ENCODE assay signal across 10 cellular contexts in genomic region chr21:38769253-38769780, GRCh38. TPM values are rescaled to one million over a fixed set of nuclear protein-coding genes. Genes with fewer than 3 reads are reported as not detected.
DNase-seq lines count a peak whose midpoint lies in the region; ATAC-seq and TF ChIP-seq lines count a peak whose summit lies in the region.
"Had no signal": no experiment of that assay in that cellular context is flagged by ENCODE, and none has a peak within 500 bp of the region (broad histone marks: within the 10 kb centered on the region; RNA-seq: fewer than 3 reads in every experiment).

No MANE protein-coding gene starts in this region.

- peaks cover 4% of the 10 kb centered on the region for H3K9me3 Mint-ChIP-seq in activated CD4-positive, alpha-beta T cell treated with anti-CD3 and anti-CD28 coated beads, Interleukin-2, amount 10 ng/mL, durations not matched to agents 24 days and 14 days
- peaks cover 5% of the 10 kb centered on the region for H3K9me3 Mint-ChIP-seq in T-helper 2 cell treated with Interferon-gamma antibody and Interleukin-4, amounts not matched to agents 5 μg/mL and 100 μg/mL, for 36 hours

- no peaks in the 10 kb centered on the region for H3K79me2 ChIP-seq in fibroblast of lung (ENCODE audit: control insufficient read depth, insufficient read depth, low read length)

- H3K36me3 ChIP-seq in fibroblast of lung (ENCODE audit: control insufficient read depth, insufficient read depth, low read length) (no peaks in the 10 kb centered on the region), stomach smooth muscle (ENCODE audit: control insufficient read depth in 2 of 2, insufficient read depth in 2 of 2, low read length in 2 of 2) (no peaks in the 10 kb centered on the region)

- H3K4me2 ChIP-seq in fibroblast of lung (ENCODE audit: extremely low read depth, insufficient read depth, low read length): peak overlapping the region; percentile 44

- no peaks in the 10 kb centered on the region for H3K27me3 ChIP-seq in fibroblast of lung (ENCODE audit: control insufficient read depth, insufficient read depth, low read length)
- no peaks in the 10 kb centered on the region for H3K27me3 ChIP-seq in stomach smooth muscle (ENCODE audit: control insufficient read depth in 1 of 2, insufficient read depth in 2 of 2, low read length in 2 of 2)

- peak overlapping the region; percentile 93 for H3K27ac Mint-ChIP-seq in activated CD4-positive, alpha-beta T cell treated with anti-CD3 and anti-CD28 coated beads, Interleukin-2, amount 10 ng/mL, durations not matched to agents 24 days and 14 days
- peak overlapping the region; percentile 99 for H3K27ac Mint-ChIP-seq in T-helper 2 cell treated with Interferon-gamma antibody and Interleukin-4, amounts not matched to agents 5 μg/mL and 100 μg/mL, for 36 hours

- H3K4me1 ChIP-seq in fibroblast of lung (ENCODE audit: control insufficient read depth, extremely low read depth, insufficient read depth, low read length) (peaks cover 30% of the 10 kb centered on the region), stomach smooth muscle (ENCODE audit: control insufficient read depth, insufficient read depth, low read length) (peaks cover 22% of the 10 kb centered on the region)

- peak overlapping the region; percentile 81 for H3K4me3 Mint-ChIP-seq in activated CD4-positive, alpha-beta T cell treated with anti-CD3 and anti-CD28 coated beads, Interleukin-2, amount 10 ng/mL, durations not matched to agents 24 days and 14 days
- H3K4me3 Mint-ChIP-seq in T-helper 2 cell treated with Interferon-gamma antibody and Interleukin-4, amounts not matched to agents 5 μg/mL and 100 μg/mL, for 36 hours: peak overlapping the region; percentile 89

- H3K9ac ChIP-seq in fibroblast of lung (ENCODE audit: insufficient read depth, low read length) (peak overlapping the region; percentile 45), stomach smooth muscle (ENCODE audit: low read length in 2 of 2) (peak overlapping the region; percentile 21 to 68)

- H4K20me1 ChIP-seq in fibroblast of lung (ENCODE audit: control insufficient read depth, extremely low read depth, insufficient read depth, low read length): no peaks in the 10 kb centered on the region

- no peak for TF ChIP-seq CTCF in fibroblast of lung (conservative IDR thresholded peaks at IDR 0.05 in 1 of 2, IDR thresholded peaks at IDR 0.05 in 1 of 2; ENCODE audit: low read depth in 1 of 2, low read length in 2 of 2)

- H2AFZ ChIP-seq in fibroblast of lung (ENCODE audit: low read length): no peak overlapping the region

- no peak for DNase-seq in activated CD4-positive, alpha-beta T cell treated with anti-CD3 and anti-CD28 coated beads, Interleukin-2, amount 10 ng/mL, durations not matched to agents 24 days and 14 days
- DNase-seq in activated CD4-positive, alpha-beta T cell treated with anti-CD3 and anti-CD28 coated beads, Interleukin-2, amount 50 U/mL, for 4 hours: no peak
- peak; percentile 42 for DNase-seq in T-helper 2 cell treated with Interferon-gamma antibody and Interleukin-4, amounts not matched to agents 5 μg/mL and 100 μg/mL, for 36 hours (ENCODE audit: low spot score)
- peak; percentile 84 to 89 for DNase-seq in fibroblast of lung (ENCODE audit: low read depth in 2 of 2)
- no peak for DNase-seq in T-helper 9 cell
- DNase-seq: NCI-H1105 treated with DMSO at 0.1 percent for 48 hours had no signal

- peaks cover 43% of the 10 kb centered on the region for H3K4me1 Mint-ChIP-seq in activated CD4-positive, alpha-beta T cell treated with anti-CD3 and anti-CD28 coated beads, Interleukin-2, amount 10 ng/mL, durations not matched to agents 24 days and 14 days
- H3K4me1 Mint-ChIP-seq in T-helper 2 cell treated with Interferon-gamma antibody and Interleukin-4, amounts not matched to agents 5 μg/mL and 100 μg/mL, for 36 hours (ENCODE audit: low read depth): peaks cover 44% of the 10 kb centered on the region

- ATAC-seq in HG03097 (IDR thresholded peaks at IDR 0.05; ENCODE audit: low FRiP score, unreplicated experiment) (no peak), HG03139 (IDR thresholded peaks at IDR 0.05; ENCODE audit: unreplicated experiment) (no peak)

- no peaks in the 10 kb centered on the region for H3K27me3 Mint-ChIP-seq in activated CD4-positive, alpha-beta T cell treated with anti-CD3 and anti-CD28 coated beads, Interleukin-2, amount 10 ng/mL, durations not matched to agents 24 days and 14 days
- H3K27me3 Mint-ChIP-seq in T-helper 2 cell treated with Interferon-gamma antibody and Interleukin-4, amounts not matched to agents 5 μg/mL and 100 μg/mL, for 36 hours (ENCODE audit: low read depth): peaks cover 3% of the 10 kb centered on the region

- intact Hi-C loops in activated CD4-positive, alpha-beta T cell treated with anti-CD3 and anti-CD28 coated beads, Interleukin-2, amount 10 ng/mL, durations not matched to agents 24 days and 14 days (cut with micrococcal nuclease): loop anchor here (5.0 to 10.0 kb wide), 3 partner anchors 415 to 543 kb away; partner anchors contain the start of genes BRWD1 and PSMG1

- H3K4me3 ChIP-seq in fibroblast of lung (replicated peaks in 1 of 4; ENCODE audit: control extremely low read depth in 1 of 4, insufficient read depth in 1 of 4, low read depth in 3 of 4, low read length in 4 of 4): no peak overlapping the region
- peak overlapping the region in 1 of 2 donors; percentile 22 for H3K4me3 ChIP-seq in stomach smooth muscle (ENCODE audit: low read length in 2 of 2)

- peak overlapping the region; percentile 97 for H3K27ac ChIP-seq in fibroblast of lung (ENCODE audit: insufficient read depth, low read length)
- H3K27ac ChIP-seq in stomach smooth muscle (ENCODE audit: low read length): peak overlapping the region; percentile 88
- H3K27ac ChIP-seq: C4-2B had no signal

- H3K36me3 Mint-ChIP-seq in activated CD4-positive, alpha-beta T cell treated with anti-CD3 and anti-CD28 coated beads, Interleukin-2, amount 10 ng/mL, durations not matched to agents 24 days and 14 days (ENCODE audit: low read depth): peaks cover 3% of the 10 kb centered on the region
- H3K36me3 Mint-ChIP-seq in T-helper 2 cell treated with Interferon-gamma antibody and Interleukin-4, amounts not matched to agents 5 μg/mL and 100 μg/mL, for 36 hours (ENCODE audit: low read depth): no peaks in the 10 kb centered on the region

- H3K9me3 ChIP-seq in fibroblast of lung (ENCODE audit: control insufficient read depth, insufficient read depth, low read depth, low read length) (no peaks in the 10 kb centered on the region), stomach smooth muscle (ENCODE audit: control insufficient read depth in 2 of 2, low read length in 2 of 2) (no peaks in the 10 kb centered on the region)

RNA-seq across cellular contexts. Expression of gene ETS2, which starts 36.4 kb away (rescaled TPM):
- total RNA-seq in activated CD4-positive, alpha-beta T cell treated with anti-CD3 and anti-CD28 coated beads, Interleukin-2, amount 10 ng/mL, durations not matched to agents 24 days and 14 days: 28.6 and 30.4 TPM in 2 replicates
- 70.4 and 77.3 TPM in 2 replicates for total RNA-seq in fibroblast of lung
- 28.0 and 60.5 TPM in 2 replicates for polyA plus RNA-seq in fibroblast of lung
- polyA plus RNA-seq in fibroblast of lung (2012): 21.6 and 41.3 TPM in 2 replicates
- polyA minus RNA-seq in fibroblast of lung (ENCODE audit: low replicate concordance): 30.0 and 65.8 TPM in 2 replicates

Comparison
In these comparisons a context has a peak if more than half of its experiments do, and no peak if none do; other contexts are left out.
1. DNase-seq: peak in T-helper 2 cell treated with Interferon-gamma antibody and Interleukin-4, amounts not matched to agents 5 μg/mL and 100 μg/mL, for 36 hours (single experiment) and fibroblast of lung (2 of 2); none in activated CD4-positive, alpha-beta T cell treated with anti-CD3 and anti-CD28 coated beads, Interleukin-2, amount 10 ng/mL, durations not matched to agents 24 days and 14 days (single experiment), activated CD4-positive, alpha-beta T cell treated with anti-CD3 and anti-CD28 coated beads, Interleukin-2, amount 50 U/mL, for 4 hours (0 of 2) and T-helper 9 cell (single experiment).